1 cellular context compared by ENCODE assay signal in genomic region chr10:8305871-8306652, GRCh38.
TF ChIP-seq lines count a peak whose summit lies in the region.

No MANE protein-coding gene starts in this region.

TF ChIP-seq in K562, 482 proteins besides CTCF, POLR2A, EP300 and RAD21 (continued from another document):
- no peak for TF ChIP-seq CHD7 (IDR thresholded peaks at IDR 0.05; ENCODE audit: low read depth, low read length)
